23 cellular contexts compared by ENCODE assay signal in genomic region chr11:23590909-23591308, GRCh38.
A peak's percentile ranks its signal among the peaks of the same experiment; 100 is the strongest.
DNase-seq lines count a peak whose midpoint lies in the region; ATAC-seq, FAIRE-seq and TF ChIP-seq lines count a peak whose summit lies in the region.
"Had no signal": no experiment of that assay in that cellular context is flagged by ENCODE, and none has a peak within 500 bp of the region (broad histone marks: within the 10 kb centered on the region; RNA-seq: fewer than 3 reads in every experiment).

No MANE protein-coding gene starts in this region.

- H3K4me1 ChIP-seq in DND-41 (ENCODE audit: insufficient read depth, low read length), result no peaks in the 10 kb centered on the region
- H3K4me1 ChIP-seq in SK-N-SH (ENCODE audit: control insufficient read depth in 1 of 2, insufficient read depth in 2 of 2, low read depth in 1 of 2, low read length in 1 of 2), result peaks cover 0 to 7% of the 10 kb centered on the region in 2 experiments; a peak in 2 of 4 replicates
- no peaks in the 10 kb centered on the region for H3K4me1 ChIP-seq in thyroid gland
- H3K4me1 ChIP-seq: A549; BE2C; BLaER1 treated with 17β-estradiol and CSF1 and Interleukin-3, amounts not matched to agents 10 nM and 100 nM had no signal

- FAIRE-seq in H54 (lab: Jason Lieb, UNC), result peak; percentile 43
- FAIRE-seq: A549, G401.6, GM18507 had no signal

- H3K9me2 ChIP-seq in SK-N-SH, result no peaks in the 10 kb centered on the region

- H3K9ac ChIP-seq in DND-41 (ENCODE audit: low read depth, low read length), result no peak overlapping the region
- no peak overlapping the region for H3K9ac ChIP-seq in SK-N-SH
- H3K9ac ChIP-seq: BLaER1 treated with 17β-estradiol and CSF1 and Interleukin-3, amounts not matched to agents 10 nM and 100 nM had no signal

- 16% methylated on average over 1 of the region's 1 CpG for WGBS in SK-N-SH (ENCODE audit: low lambda C conversion rate)
- 76 to 92% methylated on average over 1 of the region's 1 CpG for WGBS in thyroid gland, 2 donors

- CTCF ChIA-PET in SK-N-SH (lab: Yijun Ruan, JAX), result interaction anchor here (1.7 to 2.4 kb wide), 2 partner anchors 22 to 51 kb away, joined by 6 read pairs; no protein-coding TSS in a partner anchor

- H3K79me2 ChIP-seq in DND-41 (ENCODE audit: insufficient read depth, low read length) (no peaks in the 10 kb centered on the region), SK-N-SH (ENCODE audit: insufficient read depth) (no peaks in the 10 kb centered on the region)

- TF ChIP-seq POLR2A in H54 (IDR thresholded peaks at IDR 0.05; ENCODE audit: low read depth, low read length) (no peak), thyroid gland (IDR thresholded peaks at IDR 0.05) (no peak)

- no peak for DNase-seq in DND-41
- no peak for DNase-seq in H54 (ENCODE audit: insufficient read length, low spot score)
- peak; percentile 6 for DNase-seq in SK-N-SH
- peak; percentile 74 for DNase-seq in fibroblast of peridontal ligament (ENCODE audit: extremely low read depth)
- DNase-seq in activated T-cell treated with anti-CD3 and anti-CD28 coated beads for 4 hours, result no peak
- DNase-seq in thyroid gland, result no peak
- no peak for DNase-seq in NCI-H1105 (lab: John Stamatoyannopoulos, UW)
- DNase-seq: 8988T; ACHN; AML-193; Calu3; CD4-positive, alpha-beta T cell; CD8-positive, alpha-beta memory T cell; DMS53; DMS79 treated with DMSO at 0.1 percent for 48 hours; HFFc6 had no signal

- peak in 1 of 2 experiments; percentile 87; a peak in 2 of 4 replicates for TF ChIP-seq EP300 in SK-N-SH (IDR thresholded peaks at IDR 0.05; ENCODE audit: borderline replicate concordance in 1 of 2, low read depth in 1 of 2, low read length in 1 of 2)

- H3K27me3 ChIP-seq in DND-41 (ENCODE audit: insufficient read depth, low read length, poor library complexity), result no peaks in the 10 kb centered on the region
- no peaks in the 10 kb centered on the region for H3K27me3 ChIP-seq in SK-N-SH (ENCODE audit: insufficient read depth)
- no peaks in the 10 kb centered on the region for H3K27me3 ChIP-seq in thyroid gland
- H3K27me3 ChIP-seq: BE2C; BLaER1 treated with 17β-estradiol and CSF1 and Interleukin-3, amounts not matched to agents 10 nM and 100 nM had no signal

- POLR2A ChIA-PET in SK-N-SH (lab: Yijun Ruan, JAX), result no interaction called here

- no peak for ATAC-seq in DND-41 (ENCODE audit: insufficient read depth, low read depth)
- ATAC-seq: A549, GM23338 had no signal

- H3F3A ChIP-seq in SK-N-SH (replicated peaks; ENCODE audit: insufficient read depth), result peaks cover 2% of the 10 kb centered on the region

- no peak for TF ChIP-seq CTCF in DND-41 (IDR thresholded peaks at IDR 0.05; ENCODE audit: borderline replicate concordance, extremely low read depth, low read length, poor library complexity, severe bottlenecking)
- TF ChIP-seq CTCF in SK-N-SH (IDR thresholded peaks at IDR 0.05), result no peak
- no peak for TF ChIP-seq CTCF in thyroid gland (IDR thresholded peaks at IDR 0.05)

- H3K27ac ChIP-seq in DND-41 (ENCODE audit: low read length) (no peak overlapping the region), SK-N-SH (ENCODE audit: low read depth in 2 of 2, low read length in 1 of 2) (peak overlapping the region in 1 of 2 experiments; percentile 81; a peak in 2 of 4 replicates), thyroid gland (no peak overlapping the region)
- H3K27ac ChIP-seq: A549; BLaER1 treated with 17β-estradiol and CSF1 and Interleukin-3, amounts not matched to agents 10 nM and 100 nM had no signal

- H3K4me3 ChIP-seq in DND-41 (ENCODE audit: low read depth in 1 of 2, low read length in 2 of 2) (no peak overlapping the region), SK-N-SH (ENCODE audit: low read depth in 2 of 2, low read length in 1 of 2) (no peak overlapping the region), thyroid gland (replicated peaks in 1 of 3) (no peak overlapping the region)
- H3K4me3 ChIP-seq: A549; BLaER1 treated with 17β-estradiol and CSF1 and Interleukin-3, amounts not matched to agents 10 nM and 100 nM; GM23338; HAP-1 had no signal

- no peaks in the 10 kb centered on the region for H4K20me1 ChIP-seq in DND-41 (ENCODE audit: insufficient read depth, low read length)
- H4K20me1 ChIP-seq in SK-N-SH (ENCODE audit: insufficient read depth), result no peaks in the 10 kb centered on the region
- H4K20me1 ChIP-seq: BLaER1 treated with 17β-estradiol and CSF1 and Interleukin-3, amounts not matched to agents 10 nM and 100 nM had no signal

- H2AFZ ChIP-seq in DND-41 (ENCODE audit: low read depth, low read length), result 0 out of 2 replicates have a peak overlapping the region, but pooled peaks have one; percentile 36
- H2AFZ ChIP-seq in SK-N-SH (ENCODE audit: low read depth), result no peak overlapping the region
- H2AFZ ChIP-seq: GM23338 had no signal

- intact Hi-C loops in thyroid gland (cut with DNase I), result no loop called here

- H3K36me3 ChIP-seq in DND-41 (ENCODE audit: insufficient read depth, low read length) (no peaks in the 10 kb centered on the region), SK-N-SH (replicated peaks in 1 of 2; ENCODE audit: control insufficient read depth in 1 of 2, insufficient read depth in 2 of 2, low read length in 1 of 2) (no peaks in the 10 kb centered on the region), thyroid gland (no peaks in the 10 kb centered on the region)
- H3K36me3 ChIP-seq: BE2C; BLaER1 treated with 17β-estradiol and CSF1 and Interleukin-3, amounts not matched to agents 10 nM and 100 nM; HAP-1 had no signal

- no peak overlapping the region for H3K4me2 ChIP-seq in DND-41 (ENCODE audit: insufficient read depth, low read length)
- H3K4me2 ChIP-seq in SK-N-SH, result no peak overlapping the region
- H3K4me2 ChIP-seq: A549; BLaER1 treated with 17β-estradiol and CSF1 and Interleukin-3, amounts not matched to agents 10 nM and 100 nM; GM23338 had no signal

- no peak for TF ChIP-seq RAD21 in SK-N-SH (IDR thresholded peaks at IDR 0.05; ENCODE audit: low read length)

- no peaks in the 10 kb centered on the region for H3K9me3 ChIP-seq in DND-41 (ENCODE audit: insufficient read depth, low read length, severe bottlenecking)
- no peaks in the 10 kb centered on the region for H3K9me3 ChIP-seq in SK-N-SH
- H3K9me3 ChIP-seq in thyroid gland, result no peaks in the 10 kb centered on the region
- H3K9me3 ChIP-seq: A549; BE2C; BLaER1 treated with 17β-estradiol and CSF1 and Interleukin-3, amounts not matched to agents 10 nM and 100 nM; HAP-1 had no signal

TF ChIP-seq in SK-N-SH, 30 proteins besides CTCF, POLR2A, EP300 and RAD21 (continues in another document):
- no peak for TF ChIP-seq RXRA (IDR thresholded peaks at IDR 0.05; ENCODE audit: borderline replicate concordance, low read depth)
- TF ChIP-seq TCF12 (IDR thresholded peaks at IDR 0.05), result peak; percentile 33
- no peak for TF ChIP-seq PBX3 (IDR thresholded peaks at IDR 0.05)
- TF ChIP-seq REST (IDR thresholded peaks at IDR 0.05; ENCODE audit: low read depth, low read length), result no peak
- no peak for TF ChIP-seq SMC3 (IDR thresholded peaks at IDR 0.05; ENCODE audit: low read depth, low read length)
- TF ChIP-seq EZH2phosphoT487 (IDR thresholded peaks at IDR 0.05; ENCODE audit: borderline replicate concordance, low read depth), result no peak
- no peak for TF ChIP-seq RFX5 (IDR thresholded peaks at IDR 0.05; ENCODE audit: low read length)
- no peak for TF ChIP-seq ELF1 (IDR thresholded peaks at IDR 0.05)
- TF ChIP-seq FOXJ3 (CRISPR knock-in tag; IDR thresholded peaks at IDR 0.05), result peak; percentile 99
- TF ChIP-seq SIN3A (IDR thresholded peaks at IDR 0.05; ENCODE audit: borderline replicate concordance, low read depth, low read length), result no peak
- no peak for TF ChIP-seq USF1 (IDR thresholded peaks at IDR 0.05; ENCODE audit: borderline replicate concordance, low read depth)
- no peak for TF ChIP-seq NFIC (IDR thresholded peaks at IDR 0.05; ENCODE audit: borderline replicate concordance)
- TF ChIP-seq TEAD4 (IDR thresholded peaks at IDR 0.05; ENCODE audit: borderline replicate concordance, insufficient read depth), result 0 out of 2 replicates have a peak, but pooled peaks have one; percentile 14

Comparison
In these comparisons a context has a peak if more than half of its experiments do, and no peak if none do; other contexts are left out.
1. DNase-seq: peak in SK-N-SH (single experiment) and fibroblast of peridontal ligament (single experiment); none in DND-41 (single experiment), H54 (single experiment), activated T-cell treated with anti-CD3 and anti-CD28 coated beads for 4 hours (single experiment), thyroid gland (0 of 2) and NCI-H1105 (single experiment).